In genomic region chr6:99933129-99933528, GRCh38 we compare ENCODE assay signal across 22 cellular contexts.
A peak's percentile ranks its signal among the peaks of the same experiment; 100 is the strongest.
DNase-seq lines count a peak whose midpoint lies in the region; ATAC-seq, FAIRE-seq and TF ChIP-seq lines count a peak whose summit lies in the region.
"Had no signal": no experiment of that assay in that cellular context is flagged by ENCODE, and none has a peak within 500 bp of the region (broad histone marks: within the 10 kb centered on the region; RNA-seq: fewer than 3 reads in every experiment).

No MANE protein-coding gene starts in this region.

- H3K27ac Mint-ChIP-seq in astrocyte (ENCODE audit: unreplicated experiment): peak overlapping the region; percentile 85
- H3K27ac Mint-ChIP-seq: activated naive CD4-positive, alpha-beta T cell treated with anti-CD3 and anti-CD28 coated beads for 36 hours; nephron had no signal

- H3K9me3 ChIP-seq in HCT116 (ENCODE audit: control insufficient read depth in 1 of 2, insufficient read depth in 1 of 2, low read depth in 1 of 2, low read length in 2 of 2) (no peaks in the 10 kb centered on the region), astrocyte (ENCODE audit: insufficient read depth, low read depth, low read length) (no peaks in the 10 kb centered on the region), right cardiac atrium (ENCODE audit: control insufficient read depth, low read length) (no peaks in the 10 kb centered on the region)

- no peaks in the 10 kb centered on the region for H4K20me1 ChIP-seq in HCT116 (ENCODE audit: insufficient read depth)
- no peaks in the 10 kb centered on the region for H4K20me1 ChIP-seq in astrocyte (ENCODE audit: insufficient read depth, low read length)

- H2AFZ ChIP-seq in HCT116 (ENCODE audit: low read depth, low read length, poor library complexity, severe bottlenecking) (peak overlapping the region; percentile 74), astrocyte (ENCODE audit: low read depth, low read length) (no peak overlapping the region)

- no peak for ATAC-seq in HCT116
- peak; percentile 68 for ATAC-seq in foreskin keratinocyte
- ATAC-seq in GM19324 (IDR thresholded peaks at IDR 0.05; ENCODE audit: low FRiP score, unreplicated experiment): no peak
- ATAC-seq in right cardiac atrium: no peak
- ATAC-seq: left ventricle myocardium superior had no signal

- no peaks in the 10 kb centered on the region for H3K27me3 ChIP-seq in HCT116 (ENCODE audit: insufficient read depth, low read length)
- no peaks in the 10 kb centered on the region for H3K27me3 ChIP-seq in astrocyte (ENCODE audit: insufficient read depth, low read length)
- no peaks in the 10 kb centered on the region for H3K27me3 ChIP-seq in foreskin keratinocyte
- H3K27me3 ChIP-seq in right cardiac atrium (ENCODE audit: control insufficient read depth, insufficient read depth): no peaks in the 10 kb centered on the region

- H3K9me2 ChIP-seq in HCT116 (ENCODE audit: insufficient read depth): no peaks in the 10 kb centered on the region

- peak overlapping the region; percentile 33; the same call in 1 of the 2 replicates for H3K4me2 ChIP-seq in HCT116 (ENCODE audit: low read length)
- H3K4me2 ChIP-seq in astrocyte (ENCODE audit: low read length): peak overlapping the region; percentile 22

- no peaks in the 10 kb centered on the region for H3K36me3 ChIP-seq in HCT116 (ENCODE audit: control insufficient read depth in 1 of 2, insufficient read depth in 2 of 2, low read length in 2 of 2)
- H3K36me3 ChIP-seq in astrocyte (ENCODE audit: insufficient read depth, low read length): no peaks in the 10 kb centered on the region
- H3K36me3 ChIP-seq: WERI-Rb-1 had no signal

- POLR2A ChIA-PET in HCT116 (lab: Charles Lee): no interaction called here

- no peak for TF ChIP-seq CTCF in HCT116 (IDR thresholded peaks at IDR 0.05 in 2 of 3, conservative IDR thresholded peaks at IDR 0.05 in 1 of 3; ENCODE audit: borderline replicate concordance in 1 of 3, insufficient read depth in 1 of 3, low read depth in 2 of 3, low read length in 2 of 3)
- no peak for TF ChIP-seq CTCF in astrocyte (IDR thresholded peaks at IDR 0.05; ENCODE audit: insufficient read depth, low read depth, low read length)
- no peak for TF ChIP-seq CTCF in foreskin keratinocyte (conservative IDR thresholded peaks at IDR 0.05)

- H3K4me3 ChIP-seq in HCT116 (replicated peaks in 1 of 2; ENCODE audit: low read depth in 1 of 2, low read length in 2 of 2): no peak overlapping the region
- no peak overlapping the region for H3K4me3 ChIP-seq in astrocyte (ENCODE audit: insufficient read depth, low read depth, low read length)
- H3K4me3 ChIP-seq in right cardiac atrium (ENCODE audit: low read length): no peak overlapping the region

- BruUV-seq in HCT116 (replicated peaks; lab: Mats Ljungman, UMichigan): no TSS peak

- H3K36me3 Mint-ChIP-seq in astrocyte (ENCODE audit: low read depth, unreplicated experiment): no peaks in the 10 kb centered on the region

- H3K9ac ChIP-seq in HCT116 (ENCODE audit: low read length) (no peak overlapping the region), astrocyte (ENCODE audit: low read length) (no peak overlapping the region)

- H3K9me3 Mint-ChIP-seq in astrocyte (ENCODE audit: unreplicated experiment): peaks cover 2% of the 10 kb centered on the region
- H3K9me3 Mint-ChIP-seq: activated naive CD4-positive, alpha-beta T cell treated with anti-CD3 and anti-CD28 coated beads for 36 hours had no signal

- H3K4me3 Mint-ChIP-seq in astrocyte (ENCODE audit: unreplicated experiment): no peak overlapping the region
- H3K4me3 Mint-ChIP-seq: activated naive CD4-positive, alpha-beta T cell treated with anti-CD3 and anti-CD28 coated beads for 36 hours; central memory CD8-positive, alpha-beta T cell; nephron had no signal

- peak; percentile 96 for FAIRE-seq in astrocyte (lab: Jason Lieb, UNC)

- RAD21 ChIA-PET in HCT116 (lab: Charles Lee; ENCODE audit: low non-redundant PET in 1 of 2, low total read pairs in 2 of 2, uncharacterized antibody in 2 of 2, unreplicated experiment in 2 of 2): no interaction called here

- TF ChIP-seq RAD21 in HCT116 (IDR thresholded peaks at IDR 0.05; ENCODE audit: low read depth): no peak

- peaks cover 0 to 6% of the 10 kb centered on the region in 2 experiments; a peak in 1 of 4 replicates for H3K4me1 ChIP-seq in HCT116 (ENCODE audit: control insufficient read depth in 1 of 2, insufficient read depth in 2 of 2, low read length in 2 of 2)
- no peaks in the 10 kb centered on the region for H3K4me1 ChIP-seq in astrocyte (ENCODE audit: insufficient read depth, low read length)
- peaks cover 14% of the 10 kb centered on the region for H3K4me1 ChIP-seq in foreskin keratinocyte
- no peaks in the 10 kb centered on the region for H3K4me1 ChIP-seq in right cardiac atrium (ENCODE audit: control insufficient read depth, insufficient read depth, low read length)

- intact Hi-C loops in HCT116 (cut with micrococcal nuclease): no loop called here
- intact Hi-C loops in right cardiac atrium (cut with DNase I): no loop called here

- H3K79me2 ChIP-seq in HCT116 (ENCODE audit: insufficient read depth, low read length) (no peaks in the 10 kb centered on the region), astrocyte (ENCODE audit: insufficient read depth, low read length) (no peaks in the 10 kb centered on the region)

- H3K27ac ChIP-seq in HCT116 (ENCODE audit: low read depth, low read length) (no peak overlapping the region), astrocyte (ENCODE audit: low read depth, low read length) (no peak overlapping the region), foreskin keratinocyte (no peak overlapping the region), right cardiac atrium (ENCODE audit: low read length) (no peak overlapping the region)
- H3K27ac ChIP-seq: WERI-Rb-1 had no signal

- peak; percentile 3 for DNase-seq in 8988T
- no peak for DNase-seq in HCT116 (ENCODE audit: low read depth, low spot score)
- peak; percentile 74 for DNase-seq in astrocyte (ENCODE audit: low read depth)
- peak; percentile 40 to 72 for DNase-seq in foreskin keratinocyte
- DNase-seq in activated CD4-positive, alpha-beta T cell treated with anti-CD3 and anti-CD28 coated beads for 4 hours: no peak
- no peak for DNase-seq in right cardiac atrium
- no peak for DNase-seq in stimulated activated CD4-positive, alpha-beta T cell treated with anti-CD3 and anti-CD28 coated beads, Interleukin-12 subunit alpha, Interleukin-12 subunit beta, amount 100 ng/mL, for 4 hours
- DNase-seq: activated naive CD4-positive, alpha-beta T cell treated with anti-CD3 and anti-CD28 coated beads for 36 hours; Calu3; GOT3; hypothalamus; Karpas-422; left ventricle myocardium superior; NCI-H1694 treated with DMSO at 0.1 percent for 48 hours; NCI-H524 treated with DMSO at 0.1 percent for 48 hours; OCI-M1; retina; stimulated activated CD4-positive, alpha-beta T cell treated with anti-CD3 and anti-CD28 coated beads, Interleukin-4, amount 100 ng/mL, for 24 hours; WERI-Rb-1 had no signal

- CTCF ChIA-PET in HCT116 (lab: Charles Lee): no interaction called here

- no peak for TF ChIP-seq POLR2A in HCT116 (IDR thresholded peaks at IDR 0.05; ENCODE audit: borderline replicate concordance, extremely low read depth, insufficient read depth, insufficient read length)

- H3K4me1 Mint-ChIP-seq in astrocyte (ENCODE audit: low read depth, unreplicated experiment): peaks cover 7% of the 10 kb centered on the region
- H3K4me1 Mint-ChIP-seq: central memory CD8-positive, alpha-beta T cell; nephron had no signal

- no peaks in the 10 kb centered on the region for H3K27me3 Mint-ChIP-seq in astrocyte (ENCODE audit: low read depth, unreplicated experiment)

TF ChIP-seq in HCT116, 20 proteins besides CTCF, POLR2A, EP300 and RAD21:
- TF ChIP-seq EZH2phosphoT487 (IDR thresholded peaks at IDR 0.05; ENCODE audit: borderline replicate concordance) (no peak), CBX3 (IDR thresholded peaks at IDR 0.05; ENCODE audit: low read depth) (no peak)
- TF ChIP-seq, protein P1, sequence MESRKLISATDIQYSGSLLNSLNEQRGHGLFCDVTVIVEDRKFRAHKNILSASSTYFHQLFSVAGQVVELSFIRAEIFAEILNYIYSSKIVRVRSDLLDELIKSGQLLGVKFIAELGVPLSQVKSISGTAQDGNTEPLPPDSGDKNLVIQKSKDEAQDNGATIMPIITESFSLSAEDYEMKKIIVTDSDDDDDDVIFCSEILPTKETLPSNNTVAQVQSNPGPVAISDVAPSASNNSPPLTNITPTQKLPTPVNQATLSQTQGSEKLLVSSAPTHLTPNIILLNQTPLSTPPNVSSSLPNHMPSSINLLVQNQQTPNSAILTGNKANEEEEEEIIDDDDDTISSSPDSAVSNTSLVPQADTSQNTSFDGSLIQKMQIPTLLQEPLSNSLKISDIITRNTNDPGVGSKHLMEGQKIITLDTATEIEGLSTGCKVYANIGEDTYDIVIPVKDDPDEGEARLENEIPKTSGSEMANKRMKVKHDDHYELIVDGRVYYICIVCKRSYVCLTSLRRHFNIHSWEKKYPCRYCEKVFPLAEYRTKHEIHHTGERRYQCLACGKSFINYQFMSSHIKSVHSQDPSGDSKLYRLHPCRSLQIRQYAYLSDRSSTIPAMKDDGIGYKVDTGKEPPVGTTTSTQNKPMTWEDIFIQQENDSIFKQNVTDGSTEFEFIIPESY (IDR thresholded peaks at IDR 0.05; ENCODE audit: extremely low read depth, insufficient replicate concordance, low read length): no peak

Comparison
In these comparisons a context has a peak if more than half of its experiments do, and no peak if none do; other contexts are left out.
1. DNase-seq: peak in 8988T (single experiment), astrocyte (single experiment) and foreskin keratinocyte (2 of 2); none in HCT116 (single experiment), activated CD4-positive, alpha-beta T cell treated with anti-CD3 and anti-CD28 coated beads for 4 hours (0 of 2), right cardiac atrium (0 of 3) and stimulated activated CD4-positive, alpha-beta T cell treated with anti-CD3 and anti-CD28 coated beads, Interleukin-12 subunit alpha, Interleukin-12 subunit beta, amount 100 ng/mL, for 4 hours (single experiment).